Comparison of ENCODE assay signal across 8 cellular contexts in the genomic region with DNA sequence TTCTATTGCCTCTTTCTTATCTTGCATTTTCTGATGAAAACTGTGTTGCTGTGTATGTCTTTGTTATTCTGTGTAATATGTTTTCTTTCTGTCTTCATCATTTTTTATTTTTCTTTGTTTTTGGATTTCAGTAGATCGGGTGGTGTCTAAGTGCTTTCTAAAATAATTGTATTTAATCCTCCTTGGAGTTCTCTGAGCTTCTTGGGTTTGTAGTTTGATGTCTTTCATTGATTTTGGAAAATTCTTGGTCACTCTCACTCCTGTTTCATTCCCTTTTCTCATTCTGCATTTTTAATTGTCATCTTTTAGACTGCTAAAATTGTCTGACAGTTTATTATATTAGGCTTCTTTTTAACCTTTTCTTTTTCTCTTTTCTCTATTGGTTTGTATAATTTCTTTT.
"Had no signal": no experiment of that assay in that cellular context is flagged by ENCODE, and none has a peak within 500 bp of the region (broad histone marks: within the 10 kb centered on the region; RNA-seq: fewer than 3 reads in every experiment).

No MANE protein-coding gene starts in this region.

- DNase-seq: GM23248, GOT3, H7, H9, HCEC 1CT, HFFc6 had no signal

- H3K4me1 ChIP-seq: HAP-1 had no signal

- H3K27ac ChIP-seq: GM23248 had no signal

- H3K9me3 ChIP-seq: HAP-1 had no signal

- H3K36me3 ChIP-seq: HAP-1 had no signal

- H3K4me3 ChIP-seq: GM23248, GM23338, HAP-1 had no signal
